Comparison of ENCODE assay signal across 1 cellular context in genomic region chr18:48950536-48951447, GRCh38.
A peak's percentile ranks its signal among the peaks of the same experiment; 100 is the strongest.
TF ChIP-seq lines count a peak whose summit lies in the region.

A gene with protein sequence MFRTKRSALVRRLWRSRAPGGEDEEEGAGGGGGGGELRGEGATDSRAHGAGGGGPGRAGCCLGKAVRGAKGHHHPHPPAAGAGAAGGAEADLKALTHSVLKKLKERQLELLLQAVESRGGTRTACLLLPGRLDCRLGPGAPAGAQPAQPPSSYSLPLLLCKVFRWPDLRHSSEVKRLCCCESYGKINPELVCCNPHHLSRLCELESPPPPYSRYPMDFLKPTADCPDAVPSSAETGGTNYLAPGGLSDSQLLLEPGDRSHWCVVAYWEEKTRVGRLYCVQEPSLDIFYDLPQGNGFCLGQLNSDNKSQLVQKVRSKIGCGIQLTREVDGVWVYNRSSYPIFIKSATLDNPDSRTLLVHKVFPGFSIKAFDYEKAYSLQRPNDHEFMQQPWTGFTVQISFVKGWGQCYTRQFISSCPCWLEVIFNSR (minus strand): TSS chr18:48950965. CDS start chr18:48950424, 541 bp downstream.

TF ChIP-seq in HEK293, 187 proteins besides CTCF, POLR2A, EP300 and RAD21 (continued from another document):
- peak; percentile 51 for TF ChIP-seq ZNF341 (tag by site-specific recombination; IDR thresholded peaks at IDR 0.05; ENCODE audit: low read depth)
- peak; percentile 28; the same call in 1 of the 2 replicates for TF ChIP-seq ZEB2 (tag by site-specific recombination; IDR thresholded peaks at IDR 0.05)
- TF ChIP-seq ZXDB (tag by site-specific recombination; IDR thresholded peaks at IDR 0.05) = peak; percentile 65; the same call in 1 of the 2 replicates
- 0 out of 2 replicates have a peak, but pooled peaks have one; percentile 41 for TF ChIP-seq ZBTB10 (tag by site-specific recombination; IDR thresholded peaks at IDR 0.05)
- TF ChIP-seq GLIS2 (tag by site-specific recombination; IDR thresholded peaks at IDR 0.05) = peak; percentile 32
- peak; percentile 93 for TF ChIP-seq ZNF335 (tag by site-specific recombination; conservative IDR thresholded peaks at IDR 0.05)
- TF ChIP-seq ZNF473 (tag by site-specific recombination; IDR thresholded peaks at IDR 0.05) = no peak
TF ChIP-seq in HEK293: peak in this region for 11.
